Comparison of ENCODE assay signal across 19 cellular contexts in the genomic region with DNA sequence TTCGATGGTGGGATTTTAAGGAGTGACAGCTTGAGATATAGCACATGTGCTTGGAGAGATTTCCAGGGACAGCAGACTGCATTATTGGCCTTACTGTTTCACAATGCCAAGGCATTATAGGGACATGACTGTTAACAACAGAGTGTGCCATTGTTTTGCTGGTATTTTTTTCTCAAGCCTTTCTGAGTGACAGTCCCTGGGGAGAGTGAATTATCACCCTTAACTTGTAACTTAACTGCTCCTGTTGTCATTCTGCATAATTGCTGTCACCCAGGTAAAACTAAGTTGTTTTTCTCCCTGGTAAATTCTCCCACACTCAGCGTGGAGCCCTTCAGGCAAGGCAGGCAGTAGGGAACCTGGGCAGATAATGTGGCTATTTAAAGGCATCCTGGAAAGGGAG.
"Had no signal": no experiment of that assay in that cellular context is flagged by ENCODE, and none has a peak within 500 bp of the region (broad histone marks: within the 10 kb centered on the region; RNA-seq: fewer than 3 reads in every experiment).

No MANE protein-coding gene starts in this region.

- H3K36me3 ChIP-seq: esophagus muscularis mucosa, left lung, neutrophil, transverse colon had no signal

- H3K4me1 ChIP-seq: left lung, transverse colon had no signal

- H3K9me3 ChIP-seq: esophagus muscularis mucosa, neutrophil, transverse colon had no signal

- ATAC-seq: activated CD4-positive, alpha-beta T cell treated with anti-CD3 and anti-CD28 coated beads for 36 hours; activated T-cell treated with anti-CD3 and anti-CD28 coated beads, Interleukin-2, amount 50 U/mL, for 72 hours; left lung; right cardiac atrium; stimulated activated memory B cell treated with anti-CD40 and anti-IgM and Interleukin-4, amounts not matched to agents 10 μg/mL and 1 μg/mL and 100 μg/mL, for 72 hours; T-cell had no signal

- H3K4me3 ChIP-seq: dorsolateral prefrontal cortex, esophagus muscularis mucosa, left lung, transverse colon had no signal

- DNase-seq: activated CD4-positive, alpha-beta memory T cell treated with anti-CD3 and anti-CD28 coated beads, Interleukin-2, amount 10 ng/mL, durations not matched to agents 7 days and 5 days; activated CD4-positive, alpha-beta T cell treated with anti-CD3 and anti-CD28 coated beads for 36 hours; activated CD8-positive, alpha-beta memory T cell treated with anti-CD3 and anti-CD28 coated beads, Interleukin-2, amount 50 U/mL, for 4 hours; activated gamma-delta T cell treated with Interleukin-2 at 50 U/mL for 16 hours; activated naive CD8-positive, alpha-beta T cell treated with anti-CD3 and anti-CD28 coated beads for 36 hours; activated T-cell treated with anti-CD3 and anti-CD28 coated beads, Interleukin-2, amount 50 U/mL, for 72 hours; anterior cingulate cortex; dorsolateral prefrontal cortex; hypothalamus; immature natural killer cell; left lung; posterior cingulate gyrus; right cardiac atrium; T-cell; transverse colon had no signal

- H3K27me3 ChIP-seq: dorsolateral prefrontal cortex, esophagus muscularis mucosa, left lung, neutrophil, transverse colon had no signal

- H3K27ac ChIP-seq: dorsolateral prefrontal cortex, esophagus muscularis mucosa, left lung, neutrophil, transverse colon, VCaP had no signal
